11 cellular contexts compared by ENCODE assay signal in genomic region chr2:40371525-40372277, GRCh38.
A peak's percentile ranks its signal among the peaks of the same experiment; 100 is the strongest.
DNase-seq lines count a peak whose midpoint lies in the region; ATAC-seq, FAIRE-seq and TF ChIP-seq lines count a peak whose summit lies in the region.
"Had no signal": no experiment of that assay in that cellular context is flagged by ENCODE, and none has a peak within 500 bp of the region (broad histone marks: within the 10 kb centered on the region; RNA-seq: fewer than 3 reads in every experiment).

No MANE protein-coding gene starts in this region.

- H3K36me3 ChIP-seq in kidney (ENCODE audit: control insufficient read depth in 1 of 2, insufficient read depth in 2 of 2, low read length in 2 of 2): no peaks in the 10 kb centered on the region

- H3K27ac Mint-ChIP-seq in type B pancreatic cell: peak overlapping the region; percentile 53

- no peak for ATAC-seq in GM21786 (IDR thresholded peaks at IDR 0.05; ENCODE audit: unreplicated experiment)

- intact Hi-C loops in kidney (cut with DNase I): no loop called here

- H3K9ac ChIP-seq in kidney (ENCODE audit: low read length in 2 of 2): no peak overlapping the region

- H3K9me3 Mint-ChIP-seq in type B pancreatic cell: no peaks in the 10 kb centered on the region
- H3K9me3 Mint-ChIP-seq: neural crest cell had no signal

- peak; percentile 26 for DNase-seq in NCI-H2227 (lab: John Stamatoyannopoulos, UW; ENCODE audit: unreplicated experiment)
- no peak for DNase-seq in NCI-H2227 treated with DMSO at 0.1 percent for 48 hours (lab: John Stamatoyannopoulos, UW)
- DNase-seq in astrocyte of the spinal cord (ENCODE audit: low read depth, low spot score): peak; percentile 90
- peak; percentile 90 for DNase-seq in iris pigment epithelial cell (ENCODE audit: low read depth)
- no peak for DNase-seq in type B pancreatic cell (ENCODE audit: extremely low spot score, unreplicated experiment)
- DNase-seq in kidney: no peak
- DNase-seq in NK-92 (lab: John Stamatoyannopoulos, UW; ENCODE audit: unreplicated experiment): no peak
- DNase-seq: activated naive CD4-positive, alpha-beta T cell treated with anti-CD3 and anti-CD28 coated beads, Interleukin-2, amount 50 U/mL, for 16 hours had no signal

- H3K4me1 ChIP-seq in kidney (ENCODE audit: control insufficient read depth in 1 of 2, insufficient read depth in 1 of 2, low read depth in 1 of 2, low read length in 2 of 2): no peaks in the 10 kb centered on the region

- H3K36me3 Mint-ChIP-seq in type B pancreatic cell: no peaks in the 10 kb centered on the region

- H3K27ac ChIP-seq in kidney (ENCODE audit: low read depth in 2 of 2, low read length in 2 of 2): no peak overlapping the region

- H3K4me3 Mint-ChIP-seq in type B pancreatic cell: peak overlapping the region; percentile 52
- H3K4me3 Mint-ChIP-seq: CD14-positive monocyte, neural crest cell had no signal

- in situ Hi-C loops in astrocyte of the spinal cord (cut with HindIII; ENCODE audit: low sequenced_read_pairs): no loop called here

- peaks cover 47% of the 10 kb centered on the region for H3K4me1 Mint-ChIP-seq in type B pancreatic cell (ENCODE audit: unreplicated experiment)

- TF ChIP-seq CTCF in astrocyte of the spinal cord (IDR thresholded peaks at IDR 0.05; ENCODE audit: low read depth, low read length) (no peak), type B pancreatic cell (conservative IDR thresholded peaks at IDR 0.05) (no peak), kidney (IDR thresholded peaks at IDR 0.05; ENCODE audit: borderline replicate concordance, extremely low read depth, insufficient read depth) (no peak)

- no peaks in the 10 kb centered on the region for H3K9me3 ChIP-seq in kidney (ENCODE audit: control insufficient read depth in 1 of 2, low read length in 2 of 2)

- FAIRE-seq in kidney (lab: Jason Lieb, UNC): no peak

- no peak overlapping the region for H3K4me3 ChIP-seq in astrocyte of the spinal cord (ENCODE audit: low read depth, low read length)
- H3K4me3 ChIP-seq in kidney (ENCODE audit: low read length in 2 of 2): no peak overlapping the region

- H3K27me3 Mint-ChIP-seq in type B pancreatic cell: no peaks in the 10 kb centered on the region

Comparison
In these comparisons a context has a peak if more than half of its experiments do, and no peak if none do; other contexts are left out.
1. DNase-seq: peak in NCI-H2227 (single experiment), astrocyte of the spinal cord (single experiment) and iris pigment epithelial cell (single experiment); none in NCI-H2227 treated with DMSO at 0.1 percent for 48 hours (single experiment), type B pancreatic cell (single experiment), kidney (single experiment) and NK-92 (single experiment).